8 cellular contexts compared by ENCODE assay signal in the genomic region with DNA sequence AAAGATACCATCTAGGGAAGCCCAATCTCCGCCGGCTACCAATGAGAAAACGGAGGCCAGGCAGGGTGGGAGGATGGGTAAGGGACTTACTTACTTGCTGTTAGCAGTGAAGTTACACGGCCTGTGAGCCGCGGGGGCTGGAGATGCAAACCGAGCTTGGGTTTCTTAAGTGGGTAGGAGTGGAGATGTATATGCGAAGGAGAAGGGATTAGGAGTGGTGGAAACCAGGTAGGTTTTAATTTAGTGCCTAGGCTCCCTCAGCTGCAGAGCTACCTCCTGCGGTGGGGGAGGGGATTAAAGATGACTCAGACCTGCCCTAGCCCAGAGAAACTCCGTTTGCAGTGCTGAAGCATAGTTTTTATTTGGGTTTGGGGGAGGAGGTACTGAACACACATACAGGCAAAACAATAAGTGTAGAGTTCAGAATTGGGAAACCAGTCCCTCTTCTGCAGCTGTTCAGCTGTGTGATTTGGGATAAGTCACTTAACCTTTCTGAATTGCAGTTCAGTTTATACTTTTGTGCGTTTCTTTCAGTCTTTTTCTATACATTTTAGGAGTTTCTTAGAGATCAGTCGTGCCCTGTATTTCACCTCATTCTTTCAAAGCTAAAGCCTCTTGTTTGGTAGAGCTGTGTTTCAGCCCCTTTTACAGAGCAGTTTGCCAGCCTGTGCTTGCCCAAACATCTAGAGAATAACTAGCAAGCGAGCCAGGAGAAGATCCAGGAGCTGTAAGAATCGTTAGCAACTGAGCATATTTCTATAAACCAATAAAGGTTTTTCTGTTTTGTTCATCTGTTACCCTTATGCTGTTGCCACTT. TPM values are rescaled to one million over a fixed set of nuclear protein-coding genes. Genes with fewer than 3 reads are reported as not detected.
DNase-seq lines count a peak whose midpoint lies in the region; ATAC-seq lines count a peak whose summit lies in the region.

No MANE protein-coding gene starts in this region.

- H2BK12ac ChIP-seq in mesenchymal stem cell (ENCODE audit: low read length in 2 of 2) = peak overlapping the region in 1 of 2 experiments; percentile 3

- H3K9me3 ChIP-seq in ES-I3 (ENCODE audit: control insufficient read depth, insufficient read depth, low read length) (no peaks in the 10 kb centered on the region), mesenchymal stem cell (ENCODE audit: control insufficient read depth, low read length) (no peaks in the 10 kb centered on the region)

- ATAC-seq in GM18870 (IDR thresholded peaks at IDR 0.05; ENCODE audit: unreplicated experiment) = no peak

- 3% methylated on average over 14 of the region's 14 CpGs for WGBS in mesenchymal stem cell

- peak overlapping the region; percentile 1 to 69 for H3K18ac ChIP-seq in mesenchymal stem cell (ENCODE audit: low read depth in 1 of 2, low read length in 2 of 2)

- peaks cover 14% of the 10 kb centered on the region for H3K4me1 ChIP-seq in ES-I3 (ENCODE audit: insufficient read depth, low read length)
- H3K4me1 ChIP-seq in mesenchymal stem cell (ENCODE audit: control insufficient read depth, insufficient read depth, low read depth, low read length) = peaks cover 10% of the 10 kb centered on the region

- H4K8ac ChIP-seq in mesenchymal stem cell (ENCODE audit: low read length) = peak overlapping the region; percentile 30

- H3K4me3 ChIP-seq in mesenchymal stem cell (ENCODE audit: insufficient read depth in 1 of 2, low read depth in 1 of 2, low read length in 2 of 2) = peak overlapping the region in 1 of 2 experiments; percentile 94

- H3K36me3 ChIP-seq in ES-I3 (ENCODE audit: insufficient read depth, low read length) (no peaks in the 10 kb centered on the region), mesenchymal stem cell (ENCODE audit: control insufficient read depth in 1 of 2, insufficient read depth in 2 of 2, low read depth in 1 of 2, low read length in 2 of 2) (no peaks in the 10 kb centered on the region)

- H2BK15ac ChIP-seq in mesenchymal stem cell (ENCODE audit: low read depth, poor library complexity, severe bottlenecking) = no peak overlapping the region

- H2BK120ac ChIP-seq in mesenchymal stem cell (ENCODE audit: low read depth, low read length) = peak overlapping the region; percentile 42

- DNase-seq in M059J (ENCODE audit: low read depth) = peak; percentile 74
- DNase-seq in activated CD4-positive, alpha-beta T cell treated with anti-CD3 and anti-CD28 coated beads for 4 hours = peak; percentile 77 to 83
- peak; percentile 59 for DNase-seq in dermis blood vessel endothelial cell
- peak; percentile 77 for DNase-seq in mesenchymal stem cell
- peak; percentile 40 to 65 for DNase-seq in stimulated activated CD8-positive, alpha-beta memory T cell treated with anti-CD3 and anti-CD28 coated beads, Interleukin-2, amount 100 ng/mL, for 48 hours (ENCODE audit: low read depth in 2 of 2)
- no peak for DNase-seq in NCI-H226

- no peak overlapping the region for H4K91ac ChIP-seq in mesenchymal stem cell (ENCODE audit: low read length)

- peak overlapping the region; percentile 80 for H3K27ac ChIP-seq in mesenchymal stem cell (ENCODE audit: low read length, poor library complexity, severe bottlenecking)

- H3K4ac ChIP-seq in mesenchymal stem cell (ENCODE audit: low read depth in 1 of 2, low read length in 2 of 2) = peak overlapping the region in 1 of 2 experiments; percentile 24

- H2AFZ ChIP-seq in mesenchymal stem cell (ENCODE audit: low read depth, low read length) = peak overlapping the region; percentile 29

- H2BK5ac ChIP-seq in mesenchymal stem cell (ENCODE audit: low read depth, low read length, poor library complexity, severe bottlenecking) = peak overlapping the region; percentile 21

- no peak overlapping the region for H3K14ac ChIP-seq in mesenchymal stem cell (ENCODE audit: low read length in 2 of 2)

- H3K4me2 ChIP-seq in mesenchymal stem cell (ENCODE audit: low read length, poor library complexity, severe bottlenecking) = peak overlapping the region; percentile 72

- no peaks in the 10 kb centered on the region for H3K79me1 ChIP-seq in mesenchymal stem cell (replicated peaks; ENCODE audit: low read length, poor library complexity, severe bottlenecking)

- no peak overlapping the region for H2AK5ac ChIP-seq in mesenchymal stem cell (ENCODE audit: low read length, severe bottlenecking)

- H3K9ac ChIP-seq in ES-I3 (ENCODE audit: low read depth, low read length) (peak overlapping the region; percentile 89), mesenchymal stem cell (ENCODE audit: low read length) (peak overlapping the region; percentile 99)

- H3K23ac ChIP-seq in mesenchymal stem cell (ENCODE audit: low read length in 2 of 2) = no peak overlapping the region

- H3K27me3 ChIP-seq in mesenchymal stem cell (ENCODE audit: control insufficient read depth in 1 of 2, insufficient read depth in 1 of 2, low read length in 2 of 2) = no peaks in the 10 kb centered on the region

RNA-seq across cellular contexts. Expression of gene TNRC6B, which starts 0.6 kb away (rescaled TPM):
- 5.4 and 31.2 TPM in 2 replicates for total RNA-seq in M059J (2014; rRNA removed; shearing (Covaris generic))
- total RNA-seq in dermis blood vessel endothelial cell = 23.1 and 24.5 TPM in 2 replicates
- polyA plus RNA-seq in mesenchymal stem cell (2013, experiment 1 of 2) = 5.6 TPM
- 4.9 TPM for polyA plus RNA-seq in mesenchymal stem cell (2013, experiment 2 of 2)
